Comparison of ENCODE assay signal across 11 cellular contexts in the genomic region with DNA sequence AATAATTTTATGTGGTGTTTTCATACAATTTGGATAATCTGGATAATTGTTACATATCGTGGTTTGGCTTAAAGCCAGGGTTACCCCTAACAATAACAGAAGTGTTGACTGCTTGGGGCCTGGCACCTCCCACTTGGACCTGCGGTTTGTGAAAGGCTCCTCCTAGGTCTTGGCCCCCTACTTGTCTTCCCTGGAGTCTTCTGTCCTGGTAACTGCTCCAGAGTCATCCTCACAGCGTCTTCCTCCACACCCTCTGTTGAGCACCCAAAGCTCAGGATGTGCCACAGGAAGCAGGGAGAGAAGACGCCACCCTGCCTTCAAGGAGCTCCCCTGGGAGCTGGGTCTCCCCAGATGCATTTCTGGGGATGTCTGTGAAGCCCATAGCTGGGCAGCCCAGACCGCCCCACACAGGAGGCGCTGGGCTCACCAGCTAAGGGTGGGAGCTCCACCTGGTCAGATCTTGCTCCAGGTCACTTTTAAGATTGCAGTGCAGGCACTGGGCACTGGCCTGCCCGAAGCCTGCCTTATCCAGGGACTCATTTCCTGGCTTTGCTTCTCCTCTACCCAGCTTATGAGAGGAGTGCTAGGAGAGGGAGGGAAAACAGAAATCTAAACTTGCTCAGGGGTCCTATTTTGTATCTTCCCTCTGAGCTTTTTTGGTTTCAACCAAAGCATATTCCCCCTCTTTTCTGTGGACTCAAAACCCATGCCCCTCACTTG.
DNase-seq lines count a peak whose midpoint lies in the region; ATAC-seq and TF ChIP-seq lines count a peak whose summit lies in the region.
"Had no signal": no experiment of that assay in that cellular context is flagged by ENCODE, and none has a peak within 500 bp of the region (broad histone marks: within the 10 kb centered on the region; RNA-seq: fewer than 3 reads in every experiment).

No MANE protein-coding gene starts in this region.

- no peak overlapping the region for H3K4me2 ChIP-seq in neural progenitor cell

- H3K36me3 Mint-ChIP-seq in neural progenitor cell: peaks cover 4% of the 10 kb centered on the region
- no peaks in the 10 kb centered on the region for H3K36me3 Mint-ChIP-seq in T-helper 2 cell treated with Interferon-gamma antibody and Interleukin-4, amounts not matched to agents 5 μg/mL and 100 μg/mL, for 36 hours (ENCODE audit: low read depth)

- H4K20me1 ChIP-seq in neural progenitor cell (ENCODE audit: low read depth): no peaks in the 10 kb centered on the region

- H3F3A ChIP-seq in neural progenitor cell (ENCODE audit: low read depth): peaks cover 24% of the 10 kb centered on the region

- TF ChIP-seq CTCF in cardiac fibroblast (IDR thresholded peaks at IDR 0.05; ENCODE audit: low read depth, low read length) (no peak), neural progenitor cell (IDR thresholded peaks at IDR 0.05) (no peak)

- H2AFZ ChIP-seq in neural progenitor cell (replicated peaks): no peak overlapping the region

- peaks cover 53% of the 10 kb centered on the region for H3K4me1 Mint-ChIP-seq in neural progenitor cell
- peaks cover 12% of the 10 kb centered on the region for H3K4me1 Mint-ChIP-seq in T-helper 2 cell treated with Interferon-gamma antibody and Interleukin-4, amounts not matched to agents 5 μg/mL and 100 μg/mL, for 36 hours (ENCODE audit: low read depth)

- H3K4me3 ChIP-seq in cardiac fibroblast (replicated peaks in 1 of 2; ENCODE audit: low read depth in 2 of 2, low read length in 2 of 2): no peak overlapping the region
- no peak overlapping the region for H3K4me3 ChIP-seq in neural progenitor cell

- no peaks in the 10 kb centered on the region for H3K9me3 ChIP-seq in neural progenitor cell (ENCODE audit: low read depth)

- no peaks in the 10 kb centered on the region for H3K36me3 ChIP-seq in neural progenitor cell

- peaks cover 27% of the 10 kb centered on the region for H3K4me1 ChIP-seq in neural progenitor cell

- peak overlapping the region; percentile 48 for H3K27ac Mint-ChIP-seq in neural progenitor cell
- no peak overlapping the region for H3K27ac Mint-ChIP-seq in T-helper 2 cell treated with Interferon-gamma antibody and Interleukin-4, amounts not matched to agents 5 μg/mL and 100 μg/mL, for 36 hours

- no peaks in the 10 kb centered on the region for H3K79me2 ChIP-seq in neural progenitor cell (ENCODE audit: low read depth)

- DNase-seq in CD1c-positive myeloid dendritic cell (ENCODE audit: extremely low spot score) (peak; percentile 32), M059J (ENCODE audit: low read depth) (peak; percentile 80), cardiac fibroblast (ENCODE audit: low read depth in 2 of 2) (peak; percentile 84 to 90), neural progenitor cell (ENCODE audit: low spot score) (no peak), epidermal melanocyte (ENCODE audit: insufficient read length, low spot score) (no peak)
- DNase-seq in T-helper 2 cell treated with Interferon-gamma antibody and Interleukin-4, amounts not matched to agents 5 μg/mL and 100 μg/mL, for 36 hours (ENCODE audit: low spot score): no peak
- no peak for DNase-seq in activated T-cell treated with anti-CD3 and anti-CD28 coated beads, Interleukin-2, amount 50 U/mL, for 48 hours
- DNase-seq: activated CD4-positive, CD25-positive, alpha-beta regulatory T cell; DMS153; occipital lobe had no signal

- H3K27me3 ChIP-seq in neural progenitor cell: no peaks in the 10 kb centered on the region

- H3K27ac ChIP-seq in neural progenitor cell: no peak overlapping the region

- H3K9me3 Mint-ChIP-seq in neural progenitor cell: peaks cover 13% of the 10 kb centered on the region
- H3K9me3 Mint-ChIP-seq in T-helper 2 cell treated with Interferon-gamma antibody and Interleukin-4, amounts not matched to agents 5 μg/mL and 100 μg/mL, for 36 hours: no peaks in the 10 kb centered on the region

- H3K27me3 Mint-ChIP-seq in neural progenitor cell (ENCODE audit: insufficient read depth, low read depth): peaks cover 15% of the 10 kb centered on the region
- H3K27me3 Mint-ChIP-seq in T-helper 2 cell treated with Interferon-gamma antibody and Interleukin-4, amounts not matched to agents 5 μg/mL and 100 μg/mL, for 36 hours (ENCODE audit: low read depth): no peaks in the 10 kb centered on the region

- no peak for ATAC-seq in HG02623 (IDR thresholded peaks at IDR 0.05; ENCODE audit: unreplicated experiment)

- no peak overlapping the region for H3K9ac ChIP-seq in neural progenitor cell

- H3K4me3 Mint-ChIP-seq in neural progenitor cell: no peak overlapping the region
- H3K4me3 Mint-ChIP-seq in T-helper 2 cell treated with Interferon-gamma antibody and Interleukin-4, amounts not matched to agents 5 μg/mL and 100 μg/mL, for 36 hours: no peak overlapping the region

Comparison
In these comparisons a context has a peak if more than half of its experiments do, and no peak if none do; other contexts are left out.
1. DNase-seq: peak in CD1c-positive myeloid dendritic cell (single experiment), M059J (single experiment) and cardiac fibroblast (2 of 2); none in neural progenitor cell (single experiment), epidermal melanocyte (single experiment), T-helper 2 cell treated with Interferon-gamma antibody and Interleukin-4, amounts not matched to agents 5 μg/mL and 100 μg/mL, for 36 hours (single experiment) and activated T-cell treated with anti-CD3 and anti-CD28 coated beads, Interleukin-2, amount 50 U/mL, for 48 hours (0 of 2).